13 cellular contexts compared by ENCODE assay signal in the genomic region with DNA sequence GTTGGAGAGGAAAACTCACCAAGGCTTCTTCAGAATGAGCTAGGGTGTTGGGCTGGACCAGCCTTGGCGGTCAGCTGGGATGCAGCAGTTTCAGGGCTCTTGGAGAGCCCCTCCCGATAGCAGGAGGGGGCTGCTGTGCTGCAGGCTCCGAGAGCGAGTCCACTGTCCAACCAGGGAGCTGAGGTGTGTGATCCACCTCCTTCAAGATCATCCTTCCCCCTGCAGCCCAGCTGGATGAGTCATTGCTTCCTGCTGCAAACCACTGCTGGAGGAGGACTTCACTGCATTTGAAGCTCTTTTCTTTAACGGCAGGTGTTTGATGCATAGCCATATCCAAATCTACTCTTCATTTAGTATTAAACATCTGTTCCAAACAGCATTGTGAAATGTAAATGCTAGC. TPM values are rescaled to one million over a fixed set of nuclear protein-coding genes. Genes with fewer than 3 reads are reported as not detected.
DNase-seq lines count a peak whose midpoint lies in the region; ATAC-seq and TF ChIP-seq lines count a peak whose summit lies in the region.
"Had no signal": no experiment of that assay in that cellular context is flagged by ENCODE, and none has a peak within 500 bp of the region (broad histone marks: within the 10 kb centered on the region; RNA-seq: fewer than 3 reads in every experiment).

No MANE protein-coding gene starts in this region.

- no peak overlapping the region for H2AFZ ChIP-seq in PC-3 (ENCODE audit: low read length)

- TF ChIP-seq EP300 in esophagus muscularis mucosa (IDR thresholded peaks at IDR 0.05), result no peak

- H3K9me2 ChIP-seq in PC-3 (replicated peaks; ENCODE audit: low read length), result no peaks in the 10 kb centered on the region

- intact Hi-C loops in PC-3 (cut with micrococcal nuclease) (no loop called here), esophagus muscularis mucosa (cut with DNase I) (no loop called here), uterus (cut with DNase I; ENCODE audit: low total_unique reads) (no loop called here)

- no peaks in the 10 kb centered on the region for H3K9me3 ChIP-seq in PC-3 (ENCODE audit: low read length)
- H3K9me3 ChIP-seq in esophagus muscularis mucosa, result no peaks in the 10 kb centered on the region
- no peaks in the 10 kb centered on the region for H3K9me3 ChIP-seq in uterus
- H3K9me3 ChIP-seq: thyroid gland had no signal

- H3K27ac ChIP-seq in PC-3 (ENCODE audit: low read length), result no peak overlapping the region
- no peak overlapping the region for H3K27ac ChIP-seq in esophagus muscularis mucosa (replicated peaks in 1 of 4)
- no peak overlapping the region for H3K27ac ChIP-seq in uterus
- H3K27ac ChIP-seq: thyroid gland, VCaP had no signal

- BruUV-seq in PC-3 (replicated peaks; lab: Mats Ljungman, UMichigan), result no TSS peak

- 49% methylated on average over 4 of the region's 5 CpGs for WGBS in esophagus muscularis mucosa

- POLR2A ChIA-PET in PC-3 (lab: Charles Lee; ENCODE audit: unreplicated experiment), result no interaction called here

- H3F3A ChIP-seq in PC-3 (ENCODE audit: low read length, unreplicated experiment), result no peaks in the 10 kb centered on the region

- TF ChIP-seq POLR2A in esophagus muscularis mucosa (IDR thresholded peaks at IDR 0.05; ENCODE audit: low read depth), result no peak
- TF ChIP-seq POLR2A in uterus (IDR thresholded peaks at IDR 0.05), result no peak

- no peaks in the 10 kb centered on the region for H3K27me3 ChIP-seq in PC-3 (ENCODE audit: low read length)
- H3K27me3 ChIP-seq in esophagus muscularis mucosa, result peaks cover 0 to 37% (median 0%) of the 10 kb centered on the region in 4 donors
- no peaks in the 10 kb centered on the region for H3K27me3 ChIP-seq in uterus
- H3K27me3 ChIP-seq: thyroid gland had no signal

- DNase-seq in AG08395 (ENCODE audit: low spot score), result peak; percentile 70
- peak; percentile 7 for DNase-seq in GDM1 (lab: John Stamatoyannopoulos, UW)
- peak; percentile 46 for DNase-seq in PC-3
- peak; percentile 78 for DNase-seq in esophagus muscularis mucosa (ENCODE audit: extremely low spot score)
- no peak for DNase-seq in NOMO-1 treated with dmso at 0.1 percent for 144 hours (lab: John Stamatoyannopoulos, UW; ENCODE audit: unreplicated experiment)
- DNase-seq in uterus, result no peak
- no peak for DNase-seq in stimulated activated CD4-positive, alpha-beta T cell treated with anti-CD3 and anti-CD28 coated beads, Interleukin-4, amount 100 ng/mL, for 1 hour
- no peak for DNase-seq in D341Med (ENCODE audit: low spot score)
- DNase-seq: right cardiac atrium, Right ventricle myocardium superior, thyroid gland had no signal

- H3K9ac ChIP-seq in PC-3 (ENCODE audit: low read length), result no peak overlapping the region

- CTCF ChIA-PET in PC-3 (lab: Charles Lee), result no interaction called here

- no peak overlapping the region for H3K4me2 ChIP-seq in PC-3 (ENCODE audit: low read length)

- TF ChIP-seq CTCF in PC-3 (conservative IDR thresholded peaks at IDR 0.05; ENCODE audit: low read depth, low read length) (no peak), esophagus muscularis mucosa (IDR thresholded peaks at IDR 0.05) (no peak), uterus (IDR thresholded peaks at IDR 0.05) (no peak)

- no peaks in the 10 kb centered on the region for H3K79me2 ChIP-seq in PC-3 (ENCODE audit: low read length)

- no peaks in the 10 kb centered on the region for H3K36me3 ChIP-seq in PC-3 (ENCODE audit: low read depth, low read length)
- H3K36me3 ChIP-seq in esophagus muscularis mucosa, result no peaks in the 10 kb centered on the region
- H3K36me3 ChIP-seq in uterus, result no peaks in the 10 kb centered on the region
- H3K36me3 ChIP-seq: thyroid gland had no signal

- ATAC-seq in PC-3, result peak; percentile 65
- ATAC-seq: right cardiac atrium had no signal

- H4K20me1 ChIP-seq in PC-3 (ENCODE audit: low read length), result no peaks in the 10 kb centered on the region

- H3K4me1 ChIP-seq in PC-3 (ENCODE audit: insufficient read depth, low read length) (peaks cover 16% of the 10 kb centered on the region), esophagus muscularis mucosa (no peaks in the 10 kb centered on the region), uterus (no peaks in the 10 kb centered on the region)
- H3K4me1 ChIP-seq: thyroid gland had no signal

- H3K4me3 ChIP-seq in PC-3 (ENCODE audit: low read length) (no peak overlapping the region), esophagus muscularis mucosa (no peak overlapping the region), uterus (no peak overlapping the region)
- H3K4me3 ChIP-seq: thyroid gland had no signal

RNA-seq across cellular contexts. Expression of gene EBF3, which starts 54.2 kb away (rescaled TPM):
- total RNA-seq in PC-3 (2014; rRNA removed) (not detected in 2 replicates), esophagus muscularis mucosa (1 to 10 TPM; 2.9 to 7.3 (median 5.2) TPM), uterus (10 to 100 TPM in 1 of 4 donors, 1 to 10 TPM in 2, under 1 TPM in 1; 0.77 to 10.7 (median 6.0) TPM)
- total RNA-seq: mononuclear cell had no signal

Comparison
In these comparisons a context has a peak if more than half of its experiments do, and no peak if none do; other contexts are left out.
1. DNase-seq: peak in AG08395 (single experiment), GDM1 (single experiment), PC-3 (single experiment) and esophagus muscularis mucosa (single experiment); none in NOMO-1 treated with dmso at 0.1 percent for 144 hours (single experiment), uterus (0 of 2), stimulated activated CD4-positive, alpha-beta T cell treated with anti-CD3 and anti-CD28 coated beads, Interleukin-4, amount 100 ng/mL, for 1 hour (single experiment) and D341Med (single experiment).